In the genomic region with DNA sequence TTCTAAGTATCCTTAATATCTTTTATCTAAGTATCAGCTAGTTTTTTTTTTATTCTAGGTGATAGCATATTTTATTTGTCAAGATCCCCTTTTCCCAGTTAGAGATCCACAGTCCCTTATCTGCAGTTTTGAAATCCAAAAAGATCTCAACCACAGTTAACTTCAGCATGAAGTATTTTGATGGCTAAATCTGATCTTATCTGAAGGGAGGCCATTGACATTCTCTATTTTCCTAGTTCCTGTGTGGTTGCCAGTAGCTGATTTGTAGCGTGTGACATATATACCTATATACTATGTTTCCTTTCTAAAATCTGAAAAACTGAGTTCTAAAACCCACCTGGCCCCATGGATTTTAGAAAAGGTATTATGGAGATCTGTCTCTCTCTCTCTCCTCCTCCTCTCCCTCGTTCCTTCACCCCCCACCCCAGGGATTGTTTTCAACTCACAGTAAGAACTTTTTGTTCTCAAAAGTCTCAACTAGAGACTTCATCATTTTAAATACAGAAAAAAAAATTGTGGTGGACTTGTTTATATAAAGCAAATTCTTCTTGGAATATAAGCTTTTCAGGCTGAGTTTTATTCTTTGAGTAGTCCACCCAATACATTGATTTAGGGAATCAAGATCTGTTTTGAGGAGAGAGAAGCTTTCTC, we compare ENCODE assay signal across 21 cellular contexts. TPM values are rescaled to one million over a fixed set of nuclear protein-coding genes. Genes with fewer than 3 reads are reported as not detected.
A peak's percentile ranks its signal among the peaks of the same experiment; 100 is the strongest.
DNase-seq lines count a peak whose midpoint lies in the region; ATAC-seq and TF ChIP-seq lines count a peak whose summit lies in the region.
"Had no signal": no experiment of that assay in that cellular context is flagged by ENCODE, and none has a peak within 500 bp of the region (broad histone marks: within the 10 kb centered on the region; RNA-seq: fewer than 3 reads in every experiment).

No MANE protein-coding gene starts in this region.

- no peak for ATAC-seq in left cardiac atrium
- ATAC-seq in naive B cell (ENCODE audit: low read depth in 2 of 2) = no peak
- no peak for ATAC-seq in HG02642 (IDR thresholded peaks at IDR 0.05; ENCODE audit: poor library complexity, unreplicated experiment)
- no peak for ATAC-seq in HG03108 (IDR thresholded peaks at IDR 0.05; ENCODE audit: unreplicated experiment)
- no peak for ATAC-seq in HG03442 (IDR thresholded peaks at IDR 0.05; ENCODE audit: unreplicated experiment)

- peaks cover 7% of the 10 kb centered on the region for H3K9me3 ChIP-seq in left ventricle myocardium inferior (replicated peaks)

- H3K9me3 Mint-ChIP-seq in naive B cell = peaks cover 0 to 5% (median 0%) of the 10 kb centered on the region in 7 donors

- no peak overlapping the region for H3K4me3 Mint-ChIP-seq in naive B cell

- peaks cover 37 to 63% (median 38%) of the 10 kb centered on the region in 3 donors for H3K4me1 Mint-ChIP-seq in naive B cell

- H3K4me1 ChIP-seq in left ventricle myocardium inferior = peaks cover 85% of the 10 kb centered on the region

- no peak overlapping the region for H3K4me3 ChIP-seq in left ventricle myocardium inferior
- H3K4me3 ChIP-seq: smooth muscle cell, stomach had no signal

- H3K36me3 ChIP-seq in left ventricle myocardium inferior = no peaks in the 10 kb centered on the region

- no peaks in the 10 kb centered on the region for H3K27me3 Mint-ChIP-seq in naive B cell

- peak overlapping the region; percentile 17 for H3K27ac ChIP-seq in left ventricle myocardium inferior (replicated peaks)

- H3K27ac Mint-ChIP-seq in naive B cell = peak overlapping the region in 4 of 6 donors; percentile 31 to 67 (median 47)

- H3K27me3 ChIP-seq in left ventricle myocardium inferior (ENCODE audit: low read depth) = no peaks in the 10 kb centered on the region
- H3K27me3 ChIP-seq: stomach had no signal

- intact Hi-C loops in left ventricle myocardium inferior (cut with micrococcal nuclease) (no loop called here), left cardiac atrium (cut with DNase I) (no loop called here)

- H3K36me3 Mint-ChIP-seq in naive B cell = peaks cover 16 to 17% of the 10 kb centered on the region in 2 donors

- no peak for TF ChIP-seq CTCF in left ventricle myocardium inferior (IDR thresholded peaks at IDR 0.05; ENCODE audit: borderline replicate concordance)

- DNase-seq in left ventricle myocardium inferior = no peak
- DNase-seq in left cardiac atrium = no peak
- DNase-seq in amniotic epithelial cell (ENCODE audit: low read depth) = peak; percentile 67
- DNase-seq in naive B cell = no peak
- DNase-seq in islet precursor cell = no peak
- DNase-seq: activated CD4-positive, alpha-beta T cell treated with anti-CD3 and anti-CD28 coated beads for 48 hours; activated CD8-positive, alpha-beta memory T cell treated with anti-CD3 and anti-CD28 coated beads, Interleukin-2, amount 50 U/mL, for 48 hours; activated effector memory CD4-positive, alpha-beta T cell treated with anti-CD3 and anti-CD28 coated beads, Interleukin-2, amount 50 U/mL, for 16 hours; hypothalamus; Kasumi-1; kidney; mesenchymal stem cell; NCI-H2107; NCI-H69; stimulated activated CD4-positive, alpha-beta T cell treated with anti-CD3 and anti-CD28 coated beads, Interleukin-4, amount 100 ng/mL, for 1 hour; stomach; SW 1271 had no signal

RNA-seq across cellular contexts. Expression of a gene that starts 12.3 kb away (rescaled TPM):
- 52.1 TPM for total RNA-seq in left ventricle myocardium inferior
- total RNA-seq in left cardiac atrium = 10 to 100 TPM; 44.0 to 53.9 TPM
- 10 to 100 TPM; 42.0 to 70.9 (median 56.1) TPM for polyA plus RNA-seq in naive B cell (ENCODE audit: low read depth in 6 of 6)
